In the genomic region with DNA sequence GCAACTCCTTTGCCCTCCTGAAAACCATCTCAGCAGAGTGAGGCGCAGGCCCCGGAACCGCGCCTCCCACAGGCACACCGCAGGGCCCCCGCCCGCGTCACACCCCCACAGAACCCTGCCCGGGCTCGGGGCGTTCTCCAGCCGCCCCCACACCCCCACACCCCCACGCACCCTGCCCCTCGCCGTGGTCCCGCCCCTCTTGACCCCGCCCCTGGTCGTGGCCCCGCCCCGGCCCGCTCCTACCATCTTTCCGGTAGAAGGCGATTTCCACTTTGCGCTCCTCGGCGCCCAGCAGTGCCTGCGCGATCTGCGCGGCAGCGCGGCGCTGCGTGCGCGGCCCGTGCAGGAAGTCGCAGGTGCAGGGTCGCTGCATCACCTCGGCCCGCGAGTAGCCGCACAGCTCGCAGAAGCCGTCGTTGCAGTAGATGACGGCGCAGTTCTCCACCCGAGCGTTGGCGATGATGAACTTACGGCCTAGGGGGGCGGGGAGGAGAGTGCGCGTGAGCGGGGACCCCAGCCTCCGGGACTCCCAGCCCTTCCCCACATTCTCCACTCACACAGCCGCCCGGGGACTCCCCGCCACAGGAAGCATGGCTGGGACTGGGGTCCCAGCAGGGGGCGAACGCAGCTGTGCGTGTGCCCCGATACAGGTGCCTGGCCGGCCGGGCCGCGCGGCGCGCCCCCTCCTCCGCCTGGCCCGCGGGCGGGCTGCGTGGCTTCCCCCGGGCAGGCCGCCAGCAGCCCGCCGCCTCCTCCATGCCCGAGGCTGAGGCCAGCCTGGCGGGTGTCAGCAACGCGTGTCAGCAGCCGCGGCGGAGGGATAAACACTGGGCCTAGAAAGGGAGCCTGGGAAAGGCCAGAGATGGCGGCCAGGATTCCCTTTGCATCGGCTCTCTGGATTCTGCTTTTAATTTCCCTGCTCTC, we compare ENCODE assay signal across 1 cellular context.
TF ChIP-seq lines count a peak whose summit lies in the region.

No MANE protein-coding gene starts in this region.

TF ChIP-seq in K562, 482 proteins besides CTCF, POLR2A, EP300 and RAD21 (continued from another document and continues in another):
- TF ChIP-seq, protein P1, sequence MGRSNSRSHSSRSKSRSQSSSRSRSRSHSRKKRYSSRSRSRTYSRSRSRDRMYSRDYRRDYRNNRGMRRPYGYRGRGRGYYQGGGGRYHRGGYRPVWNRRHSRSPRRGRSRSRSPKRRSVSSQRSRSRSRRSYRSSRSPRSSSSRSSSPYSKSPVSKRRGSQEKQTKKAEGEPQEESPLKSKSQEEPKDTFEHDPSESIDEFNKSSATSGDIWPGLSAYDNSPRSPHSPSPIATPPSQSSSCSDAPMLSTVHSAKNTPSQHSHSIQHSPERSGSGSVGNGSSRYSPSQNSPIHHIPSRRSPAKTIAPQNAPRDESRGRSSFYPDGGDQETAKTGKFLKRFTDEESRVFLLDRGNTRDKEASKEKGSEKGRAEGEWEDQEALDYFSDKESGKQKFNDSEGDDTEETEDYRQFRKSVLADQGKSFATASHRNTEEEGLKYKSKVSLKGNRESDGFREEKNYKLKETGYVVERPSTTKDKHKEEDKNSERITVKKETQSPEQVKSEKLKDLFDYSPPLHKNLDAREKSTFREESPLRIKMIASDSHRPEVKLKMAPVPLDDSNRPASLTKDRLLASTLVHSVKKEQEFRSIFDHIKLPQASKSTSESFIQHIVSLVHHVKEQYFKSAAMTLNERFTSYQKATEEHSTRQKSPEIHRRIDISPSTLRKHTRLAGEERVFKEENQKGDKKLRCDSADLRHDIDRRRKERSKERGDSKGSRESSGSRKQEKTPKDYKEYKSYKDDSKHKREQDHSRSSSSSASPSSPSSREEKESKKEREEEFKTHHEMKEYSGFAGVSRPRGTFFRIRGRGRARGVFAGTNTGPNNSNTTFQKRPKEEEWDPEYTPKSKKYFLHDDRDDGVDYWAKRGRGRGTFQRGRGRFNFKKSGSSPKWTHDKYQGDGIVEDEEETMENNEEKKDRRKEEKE (IDR thresholded peaks at IDR 0.05; ENCODE audit: borderline replicate concordance in 1 of 2, control insufficient read depth in 1 of 2, low read depth in 2 of 2, low read length in 1 of 2): 0 out of 4 replicates have a peak, but pooled peaks of 1 of the 2 experiments have one; percentile 47
- TF ChIP-seq, protein P2, sequence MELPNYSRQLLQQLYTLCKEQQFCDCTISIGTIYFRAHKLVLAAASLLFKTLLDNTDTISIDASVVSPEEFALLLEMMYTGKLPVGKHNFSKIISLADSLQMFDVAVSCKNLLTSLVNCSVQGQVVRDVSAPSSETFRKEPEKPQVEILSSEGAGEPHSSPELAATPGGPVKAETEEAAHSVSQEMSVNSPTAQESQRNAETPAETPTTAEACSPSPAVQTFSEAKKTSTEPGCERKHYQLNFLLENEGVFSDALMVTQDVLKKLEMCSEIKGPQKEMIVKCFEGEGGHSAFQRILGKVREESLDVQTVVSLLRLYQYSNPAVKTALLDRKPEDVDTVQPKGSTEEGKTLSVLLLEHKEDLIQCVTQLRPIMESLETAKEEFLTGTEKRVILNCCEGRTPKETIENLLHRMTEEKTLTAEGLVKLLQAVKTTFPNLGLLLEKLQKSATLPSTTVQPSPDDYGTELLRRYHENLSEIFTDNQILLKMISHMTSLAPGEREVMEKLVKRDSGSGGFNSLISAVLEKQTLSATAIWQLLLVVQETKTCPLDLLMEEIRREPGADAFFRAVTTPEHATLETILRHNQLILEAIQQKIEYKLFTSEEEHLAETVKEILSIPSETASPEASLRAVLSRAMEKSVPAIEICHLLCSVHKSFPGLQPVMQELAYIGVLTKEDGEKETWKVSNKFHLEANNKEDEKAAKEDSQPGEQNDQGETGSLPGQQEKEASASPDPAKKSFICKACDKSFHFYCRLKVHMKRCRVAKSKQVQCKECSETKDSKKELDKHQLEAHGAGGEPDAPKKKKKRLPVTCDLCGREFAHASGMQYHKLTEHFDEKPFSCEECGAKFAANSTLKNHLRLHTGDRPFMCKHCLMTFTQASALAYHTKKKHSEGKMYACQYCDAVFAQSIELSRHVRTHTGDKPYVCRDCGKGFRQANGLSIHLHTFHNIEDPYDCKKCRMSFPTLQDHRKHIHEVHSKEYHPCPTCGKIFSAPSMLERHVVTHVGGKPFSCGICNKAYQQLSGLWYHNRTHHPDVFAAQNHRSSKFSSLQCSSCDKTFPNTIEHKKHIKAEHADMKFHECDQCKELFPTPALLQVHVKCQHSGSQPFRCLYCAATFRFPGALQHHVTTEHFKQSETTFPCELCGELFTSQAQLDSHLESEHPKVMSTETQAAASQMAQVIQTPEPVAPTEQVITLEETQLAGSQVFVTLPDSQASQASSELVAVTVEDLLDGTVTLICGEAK (IDR thresholded peaks at IDR 0.05): no peak; the same call in 1 of the 2 replicates
- TF ChIP-seq, protein P2 (CRISPR knock-in tag; IDR thresholded peaks at IDR 0.05): no peak
- TF ChIP-seq ELF4 (CRISPR knock-in tag; IDR thresholded peaks at IDR 0.05) (no peak), ZNF445 (CRISPR knock-in tag; IDR thresholded peaks at IDR 0.05; ENCODE audit: low read depth) (no peak), RFX5 (IDR thresholded peaks at IDR 0.05; ENCODE audit: low read depth, low read length) (no peak), SAP30 (IDR thresholded peaks at IDR 0.05; ENCODE audit: borderline replicate concordance, insufficient read depth, low read depth, low read length, poor library complexity, severe bottlenecking) (peak; percentile 69), ZNF217 (CRISPR knock-in tag; IDR thresholded peaks at IDR 0.05) (no peak), ZNF707 (CRISPR knock-in tag; conservative IDR thresholded peaks at IDR 0.05) (no peak), GABPB2 (CRISPR knock-in tag; conservative IDR thresholded peaks at IDR 0.05) (no peak), RBM17 (IDR thresholded peaks at IDR 0.05; ENCODE audit: borderline replicate concordance, low read depth, low read length) (no peak), JUND (IDR thresholded peaks at IDR 0.05; ENCODE audit: borderline replicate concordance, low read depth, low read length) (0 out of 2 replicates have a peak, but pooled peaks have one; percentile 39), JUND (tag; IDR thresholded peaks at IDR 0.05; ENCODE audit: borderline replicate concordance, low read depth, low read length) (no peak), TRIM28 (IDR thresholded peaks at IDR 0.05) (no peak), NCOA1 (IDR thresholded peaks at IDR 0.05; ENCODE audit: low read depth) (no peak), BHLHE40 (IDR thresholded peaks at IDR 0.05; ENCODE audit: low read length) (peak; percentile 94), L3MBTL2 (IDR thresholded peaks at IDR 0.05) (peak; percentile 71), NFE2L1 (tag; IDR thresholded peaks at IDR 0.05; ENCODE audit: borderline replicate concordance, low read depth) (no peak), ZNF436 (CRISPR knock-in tag; IDR thresholded peaks at IDR 0.05) (no peak), CREB1 (IDR thresholded peaks at IDR 0.05) (peak; percentile 39; the same call in 1 of the 2 replicates), CREB1 (CRISPR knock-in tag; IDR thresholded peaks at IDR 0.05) (peak; percentile 73), ZNF717 (CRISPR knock-in tag; IDR thresholded peaks at IDR 0.05) (no peak), ZSCAN29 (IDR thresholded peaks at IDR 0.05) (peak; percentile 52; the same call in 1 of the 2 replicates), SMAD1 (IDR thresholded peaks at IDR 0.05; ENCODE audit: low read depth, low read length, partially characterized antibody) (no peak), ZNF785 (CRISPR knock-in tag; IDR thresholded peaks at IDR 0.05) (no peak), ZC3H11A (IDR thresholded peaks at IDR 0.05; ENCODE audit: low read depth, low read length) (no peak), SMARCC2 (IDR thresholded peaks at IDR 0.05; ENCODE audit: low read depth) (peak; percentile 63; the same call in 1 of the 2 replicates), ZNF239 (CRISPR knock-in tag; IDR thresholded peaks at IDR 0.05) (no peak), NUFIP1 (IDR thresholded peaks at IDR 0.05; ENCODE audit: partially characterized antibody) (no peak), BRF1 (IDR thresholded peaks at IDR 0.05; ENCODE audit: borderline replicate concordance, extremely low read depth, insufficient read length) (no peak)
- TF ChIP-seq, protein P3, sequence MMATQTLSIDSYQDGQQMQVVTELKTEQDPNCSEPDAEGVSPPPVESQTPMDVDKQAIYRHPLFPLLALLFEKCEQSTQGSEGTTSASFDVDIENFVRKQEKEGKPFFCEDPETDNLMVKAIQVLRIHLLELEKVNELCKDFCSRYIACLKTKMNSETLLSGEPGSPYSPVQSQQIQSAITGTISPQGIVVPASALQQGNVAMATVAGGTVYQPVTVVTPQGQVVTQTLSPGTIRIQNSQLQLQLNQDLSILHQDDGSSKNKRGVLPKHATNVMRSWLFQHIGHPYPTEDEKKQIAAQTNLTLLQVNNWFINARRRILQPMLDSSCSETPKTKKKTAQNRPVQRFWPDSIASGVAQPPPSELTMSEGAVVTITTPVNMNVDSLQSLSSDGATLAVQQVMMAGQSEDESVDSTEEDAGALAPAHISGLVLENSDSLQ (IDR thresholded peaks at IDR 0.05): no peak
- TF ChIP-seq, protein P4, sequence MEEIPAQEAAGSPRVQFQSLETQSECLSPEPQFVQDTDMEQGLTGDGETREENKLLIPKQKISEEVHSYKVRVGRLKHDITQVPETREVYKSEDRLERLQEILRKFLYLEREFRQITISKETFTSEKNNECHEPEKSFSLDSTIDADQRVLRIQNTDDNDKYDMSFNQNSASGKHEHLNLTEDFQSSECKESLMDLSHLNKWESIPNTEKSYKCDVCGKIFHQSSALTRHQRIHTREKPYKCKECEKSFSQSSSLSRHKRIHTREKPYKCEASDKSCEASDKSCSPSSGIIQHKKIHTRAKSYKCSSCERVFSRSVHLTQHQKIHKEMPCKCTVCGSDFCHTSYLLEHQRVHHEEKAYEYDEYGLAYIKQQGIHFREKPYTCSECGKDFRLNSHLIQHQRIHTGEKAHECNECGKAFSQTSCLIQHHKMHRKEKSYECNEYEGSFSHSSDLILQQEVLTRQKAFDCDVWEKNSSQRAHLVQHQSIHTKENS (CRISPR knock-in tag; IDR thresholded peaks at IDR 0.05): no peak
- TF ChIP-seq, protein P5, sequence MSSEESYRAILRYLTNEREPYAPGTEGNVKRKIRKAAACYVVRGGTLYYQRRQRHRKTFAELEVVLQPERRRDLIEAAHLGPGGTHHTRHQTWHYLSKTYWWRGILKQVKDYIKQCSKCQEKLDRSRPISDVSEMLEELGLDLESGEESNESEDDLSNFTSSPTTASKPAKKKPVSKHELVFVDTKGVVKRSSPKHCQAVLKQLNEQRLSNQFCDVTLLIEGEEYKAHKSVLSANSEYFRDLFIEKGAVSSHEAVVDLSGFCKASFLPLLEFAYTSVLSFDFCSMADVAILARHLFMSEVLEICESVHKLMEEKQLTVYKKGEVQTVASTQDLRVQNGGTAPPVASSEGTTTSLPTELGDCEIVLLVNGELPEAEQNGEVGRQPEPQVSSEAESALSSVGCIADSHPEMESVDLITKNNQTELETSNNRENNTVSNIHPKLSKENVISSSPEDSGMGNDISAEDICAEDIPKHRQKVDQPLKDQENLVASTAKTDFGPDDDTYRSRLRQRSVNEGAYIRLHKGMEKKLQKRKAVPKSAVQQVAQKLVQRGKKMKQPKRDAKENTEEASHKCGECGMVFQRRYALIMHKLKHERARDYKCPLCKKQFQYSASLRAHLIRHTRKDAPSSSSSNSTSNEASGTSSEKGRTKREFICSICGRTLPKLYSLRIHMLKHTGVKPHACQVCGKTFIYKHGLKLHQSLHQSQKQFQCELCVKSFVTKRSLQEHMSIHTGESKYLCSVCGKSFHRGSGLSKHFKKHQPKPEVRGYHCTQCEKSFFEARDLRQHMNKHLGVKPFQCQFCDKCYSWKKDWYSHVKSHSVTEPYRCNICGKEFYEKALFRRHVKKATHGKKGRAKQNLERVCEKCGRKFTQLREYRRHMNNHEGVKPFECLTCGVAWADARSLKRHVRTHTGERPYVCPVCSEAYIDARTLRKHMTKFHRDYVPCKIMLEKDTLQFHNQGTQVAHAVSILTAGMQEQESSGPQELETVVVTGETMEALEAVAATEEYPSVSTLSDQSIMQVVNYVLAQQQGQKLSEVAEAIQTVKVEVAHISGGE (CRISPR knock-in tag; IDR thresholded peaks at IDR 0.05): peak in 1 of 3 experiments; percentile 24; a peak in 1 of 6 replicates
- TF ChIP-seq, protein P6, sequence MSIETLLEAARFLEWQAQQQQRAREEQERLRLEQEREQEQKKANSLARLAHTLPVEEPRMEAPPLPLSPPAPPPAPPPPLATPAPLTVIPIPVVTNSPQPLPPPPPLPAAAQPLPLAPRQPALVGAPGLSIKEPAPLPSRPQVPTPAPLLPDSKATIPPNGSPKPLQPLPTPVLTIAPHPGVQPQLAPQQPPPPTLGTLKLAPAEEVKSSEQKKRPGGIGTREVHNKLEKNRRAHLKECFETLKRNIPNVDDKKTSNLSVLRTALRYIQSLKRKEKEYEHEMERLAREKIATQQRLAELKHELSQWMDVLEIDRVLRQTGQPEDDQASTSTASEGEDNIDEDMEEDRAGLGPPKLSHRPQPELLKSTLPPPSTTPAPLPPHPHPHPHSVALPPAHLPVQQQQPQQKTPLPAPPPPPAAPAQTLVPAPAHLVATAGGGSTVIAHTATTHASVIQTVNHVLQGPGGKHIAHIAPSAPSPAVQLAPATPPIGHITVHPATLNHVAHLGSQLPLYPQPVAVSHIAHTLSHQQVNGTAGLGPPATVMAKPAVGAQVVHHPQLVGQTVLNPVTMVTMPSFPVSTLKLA (conservative IDR thresholded peaks at IDR 0.05): peak; percentile 73 to 79
